In the genomic region with DNA sequence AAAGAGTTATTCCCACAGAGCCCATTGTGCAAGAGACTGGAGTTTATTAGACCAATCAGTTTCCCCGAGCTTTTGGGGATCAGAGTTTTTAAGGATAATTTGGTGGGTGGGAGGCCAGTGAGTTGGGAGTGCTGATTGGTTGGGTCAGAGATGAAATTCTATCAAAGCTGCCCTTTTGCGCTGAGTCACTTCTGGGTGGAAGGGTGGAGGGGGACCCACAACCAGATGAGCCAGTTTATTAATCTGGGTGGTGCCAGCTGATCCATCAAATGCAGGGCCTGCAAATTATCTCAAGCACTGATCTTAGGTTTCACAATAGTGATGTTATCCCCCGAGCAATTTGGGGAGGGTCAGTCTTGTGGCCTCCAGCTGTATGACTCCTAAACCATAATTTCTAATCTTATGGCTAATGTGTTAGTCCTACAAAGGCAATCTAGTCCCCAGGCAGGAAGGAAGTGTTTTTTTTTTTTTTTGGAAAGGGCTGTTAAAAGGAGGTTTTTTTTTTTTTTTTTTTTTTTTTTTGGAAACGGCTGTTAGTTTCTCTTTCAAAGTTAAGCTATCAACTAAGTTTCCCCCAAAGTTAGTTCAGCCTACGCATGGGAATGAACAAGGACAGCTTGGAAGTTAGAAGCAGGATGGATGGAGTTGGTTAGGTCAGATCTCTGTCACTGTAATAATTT, we compare ENCODE assay signal across 9 cellular contexts. TPM values are rescaled to one million over a fixed set of nuclear protein-coding genes. Genes with fewer than 3 reads are reported as not detected.
DNase-seq lines count a peak whose midpoint lies in the region; ATAC-seq lines count a peak whose summit lies in the region.
"Had no signal": no experiment of that assay in that cellular context is flagged by ENCODE, and none has a peak within 500 bp of the region (broad histone marks: within the 10 kb centered on the region; RNA-seq: fewer than 3 reads in every experiment).

No MANE protein-coding gene starts in this region.

- POLR2A ChIA-PET in CD8-positive, alpha-beta memory T cell (lab: Charles Lee), result interaction anchor here (0.6 kb wide), 3 partner anchors 41 to 774 kb away, joined by 3 to 5 read pairs (median 4); a partner anchor contains a TSS

- no peaks in the 10 kb centered on the region for H3K36me3 ChIP-seq in CD8-positive, alpha-beta memory T cell (ENCODE audit: insufficient read depth, low read length)
- peaks cover 0 to 19% of the 10 kb centered on the region in 2 donors for H3K36me3 ChIP-seq in muscle layer of duodenum (ENCODE audit: control insufficient read depth in 1 of 2, insufficient read depth in 2 of 2, low read length in 2 of 2)
- H3K36me3 ChIP-seq: cardiac muscle cell had no signal

- H3K4me1 ChIP-seq in CD8-positive, alpha-beta memory T cell (ENCODE audit: insufficient read depth, low read length), result peaks cover 10% of the 10 kb centered on the region
- H3K4me1 ChIP-seq in muscle layer of duodenum (ENCODE audit: control insufficient read depth in 1 of 2, insufficient read depth in 2 of 2, low read length in 2 of 2), result no peaks in the 10 kb centered on the region

- H3K9me3 ChIP-seq in CD8-positive, alpha-beta memory T cell (ENCODE audit: low read length), result no peaks in the 10 kb centered on the region
- no peaks in the 10 kb centered on the region for H3K9me3 ChIP-seq in muscle layer of duodenum (ENCODE audit: control insufficient read depth in 1 of 2, low read length in 2 of 2)

- H3K27me3 Mint-ChIP-seq in CD8-positive, alpha-beta memory T cell, result no peaks in the 10 kb centered on the region
- no peaks in the 10 kb centered on the region for H3K27me3 Mint-ChIP-seq in IgD-negative memory B cell
- H3K27me3 Mint-ChIP-seq in activated naive CD8-positive, alpha-beta T cell treated with anti-CD3 and anti-CD28 coated beads, Interleukin-2, amount 50 U/mL, for 24 hours, result no peaks in the 10 kb centered on the region

- CTCF ChIA-PET in CD8-positive, alpha-beta memory T cell (lab: Charles Lee), result interaction anchor here (0.7 to 4.1 kb wide), 4 partner anchors 20 to 113 kb away, joined by 3 to 14 read pairs (median 4); a partner anchor contains a TSS

- peak overlapping the region; percentile 24 to 99 (median 92) for H3K27ac Mint-ChIP-seq in CD8-positive, alpha-beta memory T cell
- peak overlapping the region; percentile 66 to 96 (median 92) for H3K27ac Mint-ChIP-seq in IgD-negative memory B cell
- H3K27ac Mint-ChIP-seq in activated naive CD8-positive, alpha-beta T cell treated with anti-CD3 and anti-CD28 coated beads, Interleukin-2, amount 50 U/mL, for 24 hours, result peak overlapping the region; percentile 50

- no peak overlapping the region for H3K4me3 ChIP-seq in CD8-positive, alpha-beta memory T cell (ENCODE audit: low read length)
- no peak overlapping the region for H3K4me3 ChIP-seq in muscle layer of duodenum (ENCODE audit: low read depth in 1 of 2, low read length in 2 of 2)
- H3K4me3 ChIP-seq: cardiac muscle cell had no signal

- no peak for DNase-seq in CD8-positive, alpha-beta memory T cell
- DNase-seq in activated naive CD8-positive, alpha-beta T cell treated with anti-CD3 and anti-CD28 coated beads, Interleukin-2, amount 50 U/mL, for 24 hours, result no peak
- DNase-seq in DMS53 (lab: John Stamatoyannopoulos, UW) (no peak), NCI-H2029 (lab: John Stamatoyannopoulos, UW) (no peak)

- H3K9me3 Mint-ChIP-seq in CD8-positive, alpha-beta memory T cell, result no peaks in the 10 kb centered on the region
- no peaks in the 10 kb centered on the region for H3K9me3 Mint-ChIP-seq in IgD-negative memory B cell
- H3K9me3 Mint-ChIP-seq in activated naive CD8-positive, alpha-beta T cell treated with anti-CD3 and anti-CD28 coated beads, Interleukin-2, amount 50 U/mL, for 24 hours, result no peaks in the 10 kb centered on the region

- H3K4me1 Mint-ChIP-seq in CD8-positive, alpha-beta memory T cell, result peaks cover 15 to 21% (median 20%) of the 10 kb centered on the region in 3 donors
- H3K4me1 Mint-ChIP-seq in IgD-negative memory B cell, result peaks cover 54 to 77% (median 65%) of the 10 kb centered on the region in 3 donors
- H3K4me1 Mint-ChIP-seq in activated naive CD8-positive, alpha-beta T cell treated with anti-CD3 and anti-CD28 coated beads, Interleukin-2, amount 50 U/mL, for 24 hours, result peaks cover 19% of the 10 kb centered on the region

- H3K36me3 Mint-ChIP-seq in CD8-positive, alpha-beta memory T cell, result peaks cover 0 to 4% (median 3%) of the 10 kb centered on the region in 3 donors
- H3K36me3 Mint-ChIP-seq in IgD-negative memory B cell, result no peaks in the 10 kb centered on the region
- H3K36me3 Mint-ChIP-seq in activated naive CD8-positive, alpha-beta T cell treated with anti-CD3 and anti-CD28 coated beads, Interleukin-2, amount 50 U/mL, for 24 hours (ENCODE audit: low read depth), result peaks cover 11% of the 10 kb centered on the region

- peak overlapping the region; percentile 8 to 88 (median 74) for H3K4me3 Mint-ChIP-seq in CD8-positive, alpha-beta memory T cell
- H3K4me3 Mint-ChIP-seq in IgD-negative memory B cell, result peak overlapping the region; percentile 58 to 87 (median 69)
- no peak overlapping the region for H3K4me3 Mint-ChIP-seq in activated naive CD8-positive, alpha-beta T cell treated with anti-CD3 and anti-CD28 coated beads, Interleukin-2, amount 50 U/mL, for 24 hours

- no peak for ATAC-seq in activated naive CD8-positive, alpha-beta T cell treated with anti-CD3 and anti-CD28 coated beads, Interleukin-2, amount 50 U/mL, for 24 hours
- ATAC-seq in GM21619 (IDR thresholded peaks at IDR 0.05; ENCODE audit: unreplicated experiment) (no peak), HG03571 (IDR thresholded peaks at IDR 0.05; ENCODE audit: unreplicated experiment) (no peak)

- no peak overlapping the region for H3K27ac ChIP-seq in CD8-positive, alpha-beta memory T cell (ENCODE audit: low read depth, low read length)
- H3K27ac ChIP-seq in muscle layer of duodenum (ENCODE audit: low read length), result peak overlapping the region; percentile 60
- H3K27ac ChIP-seq: cardiac muscle cell had no signal

- no peaks in the 10 kb centered on the region for H3K27me3 ChIP-seq in CD8-positive, alpha-beta memory T cell (ENCODE audit: insufficient read depth, low read length, poor library complexity, severe bottlenecking)
- no peaks in the 10 kb centered on the region for H3K27me3 ChIP-seq in muscle layer of duodenum (ENCODE audit: low read depth, low read length)
- H3K27me3 ChIP-seq: cardiac muscle cell had no signal

RNA-seq across cellular contexts. Expression of a gene that starts 7.4 kb away (rescaled TPM):
- under 1 TPM; 0.09 to 0.13 TPM for total RNA-seq in CD8-positive, alpha-beta memory T cell
- polyA plus RNA-seq in CD8-positive, alpha-beta memory T cell, result 0.49 TPM
- polyA plus RNA-seq in IgD-negative memory B cell, result 3.6 TPM

RNA-seq across cellular contexts. Expression of a gene that starts 24.0 kb away (rescaled TPM):
- total RNA-seq in CD8-positive, alpha-beta memory T cell, result 100 to 1,000 TPM; 148 to 157 TPM
- 262 TPM for polyA plus RNA-seq in CD8-positive, alpha-beta memory T cell
- polyA plus RNA-seq in IgD-negative memory B cell, result 366 TPM

RNA-seq across cellular contexts. Expression of a gene that starts 44.3 kb away (rescaled TPM):
- 10 to 100 TPM; 53.9 to 54.0 TPM for total RNA-seq in CD8-positive, alpha-beta memory T cell
- polyA plus RNA-seq in CD8-positive, alpha-beta memory T cell, result 10.7 TPM
- 16.9 TPM for polyA plus RNA-seq in IgD-negative memory B cell
